In the genomic region with DNA sequence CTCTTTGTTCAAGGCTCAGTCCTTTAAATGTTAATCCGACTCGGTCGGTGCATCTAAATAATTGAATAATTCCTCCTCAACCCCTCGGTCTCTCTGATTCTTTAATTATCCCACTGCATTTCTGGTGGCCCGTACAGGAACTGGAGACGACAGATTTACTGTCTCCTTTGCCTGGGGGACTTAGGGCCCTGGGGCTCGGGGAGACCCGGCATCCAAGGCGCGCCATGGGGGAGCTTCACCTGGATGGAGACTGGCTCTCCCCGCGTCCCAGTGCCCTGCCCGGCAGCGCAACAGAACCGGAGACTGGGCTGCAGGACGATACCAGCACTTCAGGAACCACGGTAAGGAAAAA, we compare ENCODE assay signal across 9 cellular contexts. TPM values are rescaled to one million over a fixed set of nuclear protein-coding genes. Genes with fewer than 3 reads are reported as not detected.
A peak's percentile ranks its signal among the peaks of the same experiment; 100 is the strongest.
DNase-seq lines count a peak whose midpoint lies in the region; ATAC-seq, FAIRE-seq and TF ChIP-seq lines count a peak whose summit lies in the region.
"Had no signal": no experiment of that assay in that cellular context is flagged by ENCODE, and none has a peak within 500 bp of the region (broad histone marks: within the 10 kb centered on the region; RNA-seq: fewer than 3 reads in every experiment).

No MANE protein-coding gene starts in this region.

- no peak overlapping the region; the same call in 1 of the 2 replicates for H2BK15ac ChIP-seq in H1 (ENCODE audit: low read length)

- peak overlapping the region; percentile 21 for H3K9ac ChIP-seq in NT2/D1 (ENCODE audit: insufficient read length, low read depth)
- H3K9ac ChIP-seq in H1 (replicated peaks in 1 of 4; ENCODE audit: extremely low read depth in 1 of 4, low read depth in 3 of 4, low read length in 3 of 4), result peak overlapping the region in 3 of 4 experiments; percentile 58 to 81 (median 77); a peak in 3 of 7 replicates
- peak overlapping the region in 1 of 2 donors; percentile 52 for H3K9ac ChIP-seq in mucosa of rectum (ENCODE audit: low read depth in 1 of 2, low read length in 2 of 2)

- peaks cover 14% of the 10 kb centered on the region for H3K23me2 ChIP-seq in H1 (ENCODE audit: low read depth, low read length)

- TF ChIP-seq EP300 in H1 (IDR thresholded peaks at IDR 0.05; ENCODE audit: borderline replicate concordance in 1 of 2, low read depth in 2 of 2, low read length in 2 of 2), result no peak

- H3K23ac ChIP-seq in H1 (ENCODE audit: insufficient read length), result no peak overlapping the region

- H3K79me1 ChIP-seq in H1 (ENCODE audit: low read depth, low read length), result no peaks in the 10 kb centered on the region

- ATAC-seq in GM18867 (IDR thresholded peaks at IDR 0.05; ENCODE audit: unreplicated experiment) (no peak), GM21360 (IDR thresholded peaks at IDR 0.05; ENCODE audit: unreplicated experiment) (no peak)

- no peak for FAIRE-seq in H1 (lab: Jason Lieb, UNC)

- WGBS in H1 (ENCODE audit: extremely low coverage in 1 of 2, insufficient coverage in 1 of 2, insufficient read length in 1 of 2, insufficient replicate concordance in 2 of 2, low coverage in 1 of 2, low lambda C conversion rate in 2 of 2, missing lambda C conversion rate in 1 of 2), 2 experiments, result 2% methylated on average over 15 of the region's 17 CpGs; no CpG with 5 or more reads in 1 of the 2 experiments
- 25% methylated on average over 17 of the region's 17 CpGs for WGBS in thymus

- H3K18ac ChIP-seq in H1 (ENCODE audit: extremely low read depth, low read length), result peak overlapping the region; percentile 97

- H2BK120ac ChIP-seq in H1 (replicated peaks; ENCODE audit: low read depth, low read length), result peak overlapping the region; percentile 19

- peak overlapping the region; percentile 87; the same call in 1 of the 2 replicates for H2BK12ac ChIP-seq in H1 (ENCODE audit: low read depth, low read length)

- H3K27me3 ChIP-seq in NT2/D1 (ENCODE audit: insufficient read depth, insufficient read length), result peaks cover 22% of the 10 kb centered on the region
- no peaks in the 10 kb centered on the region for H3K27me3 ChIP-seq in H1 (replicated peaks in 1 of 4; ENCODE audit: control insufficient read depth in 3 of 4, extremely low read depth in 1 of 4, insufficient read depth in 3 of 4, low read length in 3 of 4)
- H3K27me3 ChIP-seq in mucosa of rectum (ENCODE audit: control insufficient read depth in 2 of 2, insufficient read depth in 2 of 2, low read length in 2 of 2), result no peaks in the 10 kb centered on the region
- peaks cover 2% of the 10 kb centered on the region for H3K27me3 ChIP-seq in thymus (ENCODE audit: control insufficient read depth, insufficient read depth)
- H3K27me3 ChIP-seq: SJSA1 had no signal

- H2AFZ ChIP-seq in H1 (ENCODE audit: low read length), result peak overlapping the region; percentile 76; the same call in 1 of the 2 replicates

- H3K79me2 ChIP-seq in H1 (ENCODE audit: control insufficient read depth in 1 of 2, insufficient read depth in 2 of 2, low read length in 2 of 2), result peaks cover 0 to 12% of the 10 kb centered on the region in 2 experiments; a peak in 2 of 4 replicates

- no peak overlapping the region for H3K14ac ChIP-seq in H1 (ENCODE audit: insufficient read length)

- peak overlapping the region; percentile 99 for H2BK5ac ChIP-seq in H1 (ENCODE audit: low read depth, low read length)

- H3K4ac ChIP-seq in H1 (replicated peaks; ENCODE audit: insufficient read length, low read depth, low read length), result no peak overlapping the region

- H3K4me3 ChIP-seq in NT2/D1 (ENCODE audit: insufficient read length, low read depth), result peak overlapping the region; percentile 37
- peak overlapping the region; percentile 47 to 78 (median 70) for H3K4me3 ChIP-seq in H1 (ENCODE audit: extremely low read depth in 1 of 4, insufficient read depth in 2 of 4, low read depth in 3 of 4, low read length in 4 of 4)
- peak overlapping the region; percentile 49 to 74 for H3K4me3 ChIP-seq in mucosa of rectum (ENCODE audit: low read length in 2 of 2)
- H3K4me3 ChIP-seq in thymus (ENCODE audit: low read length), result peak overlapping the region; percentile 70

- H2AK5ac ChIP-seq in H1 (ENCODE audit: low read depth, low read length), result no peak overlapping the region

- CTCF ChIA-PET in H1 (lab: Charles Lee; ENCODE audit: partially characterized antibody), result interaction anchor here (0.6 to 2.2 kb wide), 8 partner anchors 16 to 718 kb away, joined by 3 to 8 read pairs (median 4); no protein-coding TSS in a partner anchor

- H3K4me1 ChIP-seq in NT2/D1 (ENCODE audit: insufficient read depth, insufficient read length), result no peaks in the 10 kb centered on the region
- peaks cover 10 to 17% (median 11%) of the 10 kb centered on the region in 4 experiments for H3K4me1 ChIP-seq in H1 (replicated peaks in 1 of 4; ENCODE audit: control insufficient read depth in 3 of 4, insufficient read depth in 4 of 4, low read length in 3 of 4)
- peaks cover 3 to 6% of the 10 kb centered on the region in 2 donors for H3K4me1 ChIP-seq in mucosa of rectum (ENCODE audit: control insufficient read depth in 2 of 2, insufficient read depth in 2 of 2, low read length in 2 of 2)
- no peaks in the 10 kb centered on the region for H3K4me1 ChIP-seq in thymus (ENCODE audit: control insufficient read depth, insufficient read depth, low read length)

- H3K27ac ChIP-seq in H1 (ENCODE audit: low read depth, low read length) (peak overlapping the region; percentile 91), mucosa of rectum (ENCODE audit: low read depth in 2 of 2, low read length in 2 of 2) (peak overlapping the region in 1 of 2 donors; percentile 69), thymus (ENCODE audit: low read depth) (peak overlapping the region; percentile 87)

- TF ChIP-seq RAD21 in H1 (IDR thresholded peaks at IDR 0.05 in 1 of 2, conservative IDR thresholded peaks at IDR 0.05 in 1 of 2; ENCODE audit: low read depth in 2 of 2, low read length in 2 of 2), result no peak

- no peaks in the 10 kb centered on the region for H3K9me3 ChIP-seq in NT2/D1 (ENCODE audit: insufficient read depth, low read length)
- H3K9me3 ChIP-seq in H1 (ENCODE audit: insufficient read depth in 2 of 2, low read depth in 1 of 2, low read length in 1 of 2), result no peaks in the 10 kb centered on the region
- no peaks in the 10 kb centered on the region for H3K9me3 ChIP-seq in mucosa of rectum (ENCODE audit: control insufficient read depth in 2 of 2, low read length in 2 of 2)
- H3K9me3 ChIP-seq in thymus (ENCODE audit: control insufficient read depth), result no peaks in the 10 kb centered on the region
- H3K9me3 ChIP-seq: SJSA1 had no signal

- H3K56ac ChIP-seq in H1 (replicated peaks; ENCODE audit: insufficient read length, low read depth, low read length), result no peak overlapping the region

- POLR2A ChIA-PET in H1 (lab: Charles Lee; ENCODE audit: partially characterized antibody), result interaction anchor here (0.7 to 4.4 kb wide), 9 partner anchors 9 to 125 kb away, joined by 3 to 37 read pairs (median 5); a partner anchor contains a TSS

- TF ChIP-seq CTCF in H1 (IDR thresholded peaks at IDR 0.05; ENCODE audit: control extremely low read depth in 1 of 3, insufficient read depth in 1 of 3, low read depth in 1 of 3, low read length in 3 of 3), result no peak

- peak overlapping the region; percentile 84 for H4K91ac ChIP-seq in H1 (replicated peaks; ENCODE audit: insufficient read length, low read length)

- no peaks in the 10 kb centered on the region for H4K20me1 ChIP-seq in H1 (replicated peaks in 1 of 2; ENCODE audit: control insufficient read depth in 1 of 2, insufficient read depth in 2 of 2, low read length in 2 of 2)

- H3K4me2 ChIP-seq in H1 (ENCODE audit: insufficient read depth in 1 of 2, low read depth in 2 of 2, low read length in 2 of 2), result peak overlapping the region; percentile 88 to 99

- no peak overlapping the region for H2BK20ac ChIP-seq in H1 (ENCODE audit: low read length)

- TF ChIP-seq POLR2A in H1 (IDR thresholded peaks at IDR 0.05; ENCODE audit: control extremely low read depth in 1 of 2, low read depth in 2 of 2, low read length in 2 of 2), result no peak

- peak overlapping the region; percentile 76 for H4K5ac ChIP-seq in H1 (ENCODE audit: insufficient read length, low read depth, low read length)

- no peak for DNase-seq in NT2/D1 (ENCODE audit: low read depth, low spot score)
- no peak for DNase-seq in H1 (ENCODE audit: low read depth in 1 of 2, low spot score in 2 of 2)
- DNase-seq in GF-D8 (lab: John Stamatoyannopoulos, UW), result no peak
- DNase-seq in cerebellar nuclear complex (lab: John Stamatoyannopoulos, UW), result no peak

- peak overlapping the region; percentile 81; the same call in 1 of the 2 replicates for H4K8ac ChIP-seq in H1 (ENCODE audit: extremely low read depth, insufficient read depth, low read length)

- H3K36me3 ChIP-seq in NT2/D1 (ENCODE audit: insufficient read depth, insufficient read length, low read length) (no peaks in the 10 kb centered on the region), H1 (ENCODE audit: control insufficient read depth in 2 of 4, insufficient read depth in 4 of 4, low read length in 3 of 4) (no peaks in the 10 kb centered on the region), mucosa of rectum (ENCODE audit: control insufficient read depth in 2 of 2, insufficient read depth in 2 of 2, low read length in 2 of 2) (no peaks in the 10 kb centered on the region), thymus (ENCODE audit: control insufficient read depth, insufficient read depth) (no peaks in the 10 kb centered on the region)
- H3K36me3 ChIP-seq: SJSA1 had no signal

RNA-seq across cellular contexts. Expression of a gene that starts 47.7 kb away (rescaled TPM):
- total RNA-seq in H1 (2021; fragmentation: NEBNext Ultra II Directional; extraction: Animal tissue kit (Norgen Biotek cat#: 25700)), result 54.8 and 63.8 TPM in 2 replicates
- polyA plus RNA-seq in H1 (2011; rRNA removed), result 15.9 and 22.2 TPM in 2 replicates
- polyA plus RNA-seq in H1 (2011; cell fraction: cytosol; rRNA removed), result 12.4 TPM
- polyA plus RNA-seq in H1 (2011; cell fraction: nucleus; rRNA removed), result 16.6 TPM
- 10.4 to 21.8 TPM (median 16.9 TPM) in 4 replicates for polyA plus RNA-seq in H1 (2012, experiment 1 of 2)
- 1.2 TPM for polyA plus RNA-seq in H1 (2012, experiment 2 of 2)
- 33.6 TPM for polyA plus RNA-seq in H1 (2013, experiment 1 of 2)
- 35.8 TPM for polyA plus RNA-seq in H1 (2013, experiment 2 of 2)
- polyA minus RNA-seq in H1 (2011; rRNA and poly(A)+ RNA removed), result 175 and 199 TPM in 2 replicates
- polyA minus RNA-seq in H1 (2011; cell fraction: cytosol; rRNA and poly(A)+ RNA removed), result 20.9 TPM
- polyA minus RNA-seq in H1 (2011; cell fraction: nucleus; rRNA and poly(A)+ RNA removed), result 44.0 TPM
- 4.6 TPM for polyA plus RNA-seq in thymus

RNA-seq across cellular contexts. Expression of a gene that starts 48.3 kb away (rescaled TPM):
- 0.69 and 0.75 TPM in 2 replicates for total RNA-seq in H1 (2021; fragmentation: NEBNext Ultra II Directional; extraction: Animal tissue kit (Norgen Biotek cat#: 25700))
- polyA plus RNA-seq in H1 (2011; rRNA removed), result 0.31 and 0.54 TPM in 2 replicates
- polyA plus RNA-seq in H1 (2011; cell fraction: cytosol; rRNA removed), result 0.28 TPM
- polyA plus RNA-seq in H1 (2011; cell fraction: nucleus; rRNA removed), result 2.2 TPM
- 0.83 to 2.3 TPM (median 0.95 TPM) in 4 replicates for polyA plus RNA-seq in H1 (2012, experiment 1 of 2)
- polyA plus RNA-seq in H1 (2012, experiment 2 of 2), result 0.22 TPM
- 0.67 TPM for polyA plus RNA-seq in H1 (2013, experiment 1 of 2)
- polyA plus RNA-seq in H1 (2013, experiment 2 of 2), result 0.31 TPM
- 0.54 and 1.2 TPM in 2 replicates for polyA minus RNA-seq in H1 (2011; rRNA and poly(A)+ RNA removed)
- polyA minus RNA-seq in H1 (2011; cell fraction: cytosol; rRNA and poly(A)+ RNA removed), result not detected
- polyA minus RNA-seq in H1 (2011; cell fraction: nucleus; rRNA and poly(A)+ RNA removed), result 0.30 TPM
- 0.39 TPM for polyA plus RNA-seq in thymus

RNA-seq across cellular contexts. Expression of a gene that starts 53.5 kb away (rescaled TPM):
- 52.3 and 57.3 TPM in 2 replicates for total RNA-seq in H1 (2021; fragmentation: NEBNext Ultra II Directional; extraction: Animal tissue kit (Norgen Biotek cat#: 25700))
- polyA plus RNA-seq in H1 (2011; rRNA removed), result 39.2 and 47.7 TPM in 2 replicates
- polyA plus RNA-seq in H1 (2011; cell fraction: cytosol; rRNA removed), result 46.8 TPM
- 29.5 TPM for polyA plus RNA-seq in H1 (2011; cell fraction: nucleus; rRNA removed)
- polyA plus RNA-seq in H1 (2012, experiment 1 of 2), result 42.2 to 53.0 TPM (median 47.4 TPM) in 4 replicates
- polyA plus RNA-seq in H1 (2012, experiment 2 of 2), result 17.9 TPM
- polyA plus RNA-seq in H1 (2013, experiment 1 of 2), result 31.6 TPM
- polyA plus RNA-seq in H1 (2013, experiment 2 of 2), result 29.6 TPM
- polyA minus RNA-seq in H1 (2011; rRNA and poly(A)+ RNA removed), result 76.3 and 83.8 TPM in 2 replicates
- polyA minus RNA-seq in H1 (2011; cell fraction: cytosol; rRNA and poly(A)+ RNA removed), result 23.3 TPM
- 29.7 TPM for polyA minus RNA-seq in H1 (2011; cell fraction: nucleus; rRNA and poly(A)+ RNA removed)
- polyA plus RNA-seq in thymus, result 92.8 TPM

RNA-seq across cellular contexts. Expression of a gene that starts 53.8 kb away (rescaled TPM):
- 126 and 131 TPM in 2 replicates for total RNA-seq in H1 (2021; fragmentation: NEBNext Ultra II Directional; extraction: Animal tissue kit (Norgen Biotek cat#: 25700))
- polyA plus RNA-seq in H1 (2011; rRNA removed) (52.7 and 64.6 TPM in 2 replicates), thymus (57.1 TPM)
- 80.8 TPM for polyA plus RNA-seq in H1 (2011; cell fraction: cytosol; rRNA removed)
- polyA plus RNA-seq in H1 (2011; cell fraction: nucleus; rRNA removed), result 84.6 TPM
- polyA plus RNA-seq in H1 (2012, experiment 1 of 2), result 116 to 127 TPM (median 126 TPM) in 4 replicates
- 31.2 TPM for polyA plus RNA-seq in H1 (2012, experiment 2 of 2)
- 83.2 TPM for polyA plus RNA-seq in H1 (2013, experiment 1 of 2)
- 76.6 TPM for polyA plus RNA-seq in H1 (2013, experiment 2 of 2)
- 117 and 126 TPM in 2 replicates for polyA minus RNA-seq in H1 (2011; rRNA and poly(A)+ RNA removed)
- 64.5 TPM for polyA minus RNA-seq in H1 (2011; cell fraction: cytosol; rRNA and poly(A)+ RNA removed)
- polyA minus RNA-seq in H1 (2011; cell fraction: nucleus; rRNA and poly(A)+ RNA removed), result 60.4 TPM
